In the genomic region with DNA sequence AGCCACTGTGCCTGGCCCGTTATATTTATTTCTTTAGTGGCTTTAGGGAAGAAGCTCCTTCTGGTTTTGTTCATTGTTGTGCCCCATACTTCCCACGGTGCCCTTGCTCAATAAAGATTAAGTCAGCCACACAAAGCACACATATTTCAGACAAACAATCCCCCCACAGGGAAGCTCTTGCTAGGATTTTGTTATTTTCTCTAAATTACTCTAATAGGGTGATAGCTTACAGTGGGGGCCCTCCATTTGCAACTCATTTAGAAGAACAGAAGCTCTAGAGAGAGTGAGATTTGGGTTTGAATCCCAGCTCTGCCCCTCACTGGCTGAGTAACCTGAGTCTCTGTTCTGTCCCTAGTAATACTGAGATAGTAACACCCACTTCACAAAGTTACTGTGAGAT, we compare ENCODE assay signal across 18 cellular contexts.
"Had no signal": no experiment of that assay in that cellular context is flagged by ENCODE, and none has a peak within 500 bp of the region (broad histone marks: within the 10 kb centered on the region; RNA-seq: fewer than 3 reads in every experiment).

No MANE protein-coding gene starts in this region.

- ATAC-seq: effector memory CD8-positive, alpha-beta T cell; foreskin keratinocyte; gastroesophageal sphincter; heart left ventricle; left cardiac atrium; left lung; left ventricle myocardium superior; lower lobe of right lung had no signal

- H3K27ac Mint-ChIP-seq: dendritic cell treated with granulocyte-macrophage colony-stimulating factor and Interleukin-4, amounts not matched to agents 40 ng/mL and 50 ng/mL, for 4 days; effector memory CD8-positive, alpha-beta T cell; memory B cell had no signal

- H3K4me1 ChIP-seq: colonic mucosa, foreskin keratinocyte, gastroesophageal sphincter, heart left ventricle, left lung, lower lobe of right lung had no signal

- H3K4me2 ChIP-seq: hepatocyte had no signal

- H3K9me3 ChIP-seq: colonic mucosa had no signal

- H3K79me2 ChIP-seq: hepatocyte had no signal

- H3K36me3 ChIP-seq: colonic mucosa, esophagus muscularis mucosa, gastroesophageal sphincter, heart left ventricle, left lung, lower lobe of right lung had no signal

- H3K4me1 Mint-ChIP-seq: memory B cell had no signal

- H3K27ac ChIP-seq: colonic mucosa, esophagus muscularis mucosa, foreskin keratinocyte, gastroesophageal sphincter, heart left ventricle, hepatocyte, left lung, lower lobe of right lung had no signal

- H3K4me3 ChIP-seq: colonic mucosa, esophagus muscularis mucosa, gastroesophageal sphincter, heart left ventricle, hepatocyte, left lung, lower lobe of right lung had no signal

- H3K4me3 Mint-ChIP-seq: dendritic cell treated with granulocyte-macrophage colony-stimulating factor and Interleukin-4, amounts not matched to agents 40 ng/mL and 50 ng/mL, for 4 days; effector memory CD8-positive, alpha-beta T cell; memory B cell had no signal

- DNase-seq: colonic mucosa; cortex of kidney; effector CD8-positive, alpha-beta T cell; effector memory CD8-positive, alpha-beta T cell; foreskin keratinocyte; heart left ventricle; hypothalamus; left cardiac atrium; left lung; left ventricle myocardium superior; lower lobe of right lung; mesendoderm; midbrain had no signal

- H3K36me3 Mint-ChIP-seq: memory B cell had no signal

- H2AFZ ChIP-seq: hepatocyte had no signal

- H3K27me3 Mint-ChIP-seq: dendritic cell treated with granulocyte-macrophage colony-stimulating factor and Interleukin-4, amounts not matched to agents 40 ng/mL and 50 ng/mL, for 4 days; effector memory CD8-positive, alpha-beta T cell; memory B cell had no signal

- H3K27me3 ChIP-seq: colonic mucosa, esophagus muscularis mucosa, foreskin keratinocyte, gastroesophageal sphincter, left lung had no signal
